8 cellular contexts compared by ENCODE assay signal in the genomic region with DNA sequence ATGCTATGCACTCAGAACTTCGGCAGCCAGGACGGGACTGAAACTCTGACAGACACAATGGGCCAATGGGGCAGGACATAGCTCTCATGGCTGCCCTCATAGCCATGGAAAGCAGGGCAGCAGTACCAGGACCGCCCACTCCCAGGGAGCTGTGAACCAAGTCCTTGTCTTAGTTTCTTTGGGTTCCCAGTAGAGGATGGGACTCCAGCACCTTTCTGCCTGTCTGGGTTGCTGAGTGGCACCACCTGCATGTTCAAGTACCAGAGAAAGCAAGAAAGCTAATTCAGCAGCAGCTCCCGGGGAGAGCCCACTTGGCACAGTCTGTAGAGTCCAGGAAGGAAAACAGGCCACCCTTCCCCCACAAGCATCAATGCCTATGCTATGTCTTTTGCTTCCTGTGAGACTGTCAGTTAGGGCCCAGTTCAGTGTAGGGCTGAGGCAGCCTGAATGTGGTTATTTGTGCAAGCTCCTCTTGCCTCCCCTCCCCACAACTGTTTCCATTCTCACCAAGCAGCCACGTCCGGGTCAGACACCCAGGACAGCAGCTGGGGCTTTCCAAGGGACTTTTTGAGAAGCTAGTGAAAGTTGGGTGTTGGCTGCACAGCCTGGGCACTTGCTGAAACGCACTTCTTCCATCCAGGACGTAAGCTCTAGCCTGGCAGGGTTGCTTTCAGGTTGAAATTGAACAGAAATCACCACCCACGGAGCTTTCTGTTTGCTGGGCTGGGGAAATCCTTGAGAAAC. TPM values are rescaled to one million over a fixed set of nuclear protein-coding genes. Genes with fewer than 3 reads are reported as not detected.
DNase-seq lines count a peak whose midpoint lies in the region; ATAC-seq and TF ChIP-seq lines count a peak whose summit lies in the region.

No MANE protein-coding gene starts in this region.

- peak; percentile 88 for ATAC-seq in HG02642 (IDR thresholded peaks at IDR 0.05; ENCODE audit: poor library complexity, unreplicated experiment)

- in situ Hi-C loops in GM13977 (cut with MboI; ENCODE audit: low pct_unique_long_range_greater_than_20kb, low sequenced_read_pairs, unreplicated experiment) = no loop called here

- no peak for TF ChIP-seq CTCF in GM13977 (IDR thresholded peaks at IDR 0.05; ENCODE audit: extremely low read depth, insufficient read depth, missing control alignments)

- DNase-seq in GM13977 (ENCODE audit: low spot score) (peak; percentile 66), NOMO-1 treated with dmso at 0.1 percent for 144 hours (lab: John Stamatoyannopoulos, UW; ENCODE audit: unreplicated experiment) (peak; percentile 57), activated T-helper 1 cell treated with Interleukin-2 at 50 U/mL for 16 hours (ENCODE audit: low read depth) (peak; percentile 70), myocyte (ENCODE audit: low read depth) (peak; percentile 54), DMS53 (lab: John Stamatoyannopoulos, UW) (no peak), epidermal melanocyte (ENCODE audit: insufficient read length, low spot score) (no peak), T1000 (lab: John Stamatoyannopoulos, UW) (no peak)

RNA-seq across cellular contexts. Expression of gene SUPT4H1, which starts 7.8 kb away (rescaled TPM):
- 36.1 and 49.1 TPM in 2 replicates for total RNA-seq in myocyte
- 151 TPM for polyA plus RNA-seq in myocyte (2012)

RNA-seq across cellular contexts. Expression of gene TSPOAP1, which starts 15.6 kb away (rescaled TPM):
- total RNA-seq in myocyte = 0.16 TPM in 1 of 2 replicates, not detected in the other
- polyA plus RNA-seq in myocyte (2012) = not detected

Comparison
In these comparisons a context has a peak if more than half of its experiments do, and no peak if none do; other contexts are left out.
1. DNase-seq: peak in GM13977 (single experiment), NOMO-1 treated with dmso at 0.1 percent for 144 hours (single experiment), activated T-helper 1 cell treated with Interleukin-2 at 50 U/mL for 16 hours (single experiment) and myocyte (single experiment); none in DMS53 (single experiment), epidermal melanocyte (single experiment) and T1000 (single experiment).